Comparison of ENCODE assay signal across 9 cellular contexts in genomic region chr1:203631349-203631748, GRCh38. TPM values are rescaled to one million over a fixed set of nuclear protein-coding genes. Genes with fewer than 3 reads are reported as not detected.
A peak's percentile ranks its signal among the peaks of the same experiment; 100 is the strongest.
DNase-seq lines count a peak whose midpoint lies in the region; ATAC-seq and TF ChIP-seq lines count a peak whose summit lies in the region.
"Had no signal": no experiment of that assay in that cellular context is flagged by ENCODE, and none has a peak within 500 bp of the region (broad histone marks: within the 10 kb centered on the region; RNA-seq: fewer than 3 reads in every experiment).

No MANE protein-coding gene starts in this region.

- H3K14ac ChIP-seq in IMR-90 (replicated peaks; ENCODE audit: low read depth, low read length), result peak overlapping the region; percentile 80

- peaks cover 10 to 73% (median 41%) of the 10 kb centered on the region in 4 donors for H3K4me1 Mint-ChIP-seq in CD4-positive, CD25-positive, alpha-beta regulatory T cell
- peaks cover 43% of the 10 kb centered on the region for H3K4me1 Mint-ChIP-seq in endothelial cell (ENCODE audit: unreplicated experiment)

- H2BK120ac ChIP-seq in IMR-90 (ENCODE audit: low read depth, low read length), result no peak overlapping the region

- no peak overlapping the region for H4K5ac ChIP-seq in IMR-90 (ENCODE audit: low read depth, low read length)

- H3K27me3 ChIP-seq in CD4-positive, CD25-positive, alpha-beta regulatory T cell (ENCODE audit: control insufficient read depth, insufficient read depth, low read length), result no peaks in the 10 kb centered on the region
- H3K27me3 ChIP-seq in IMR-90 (ENCODE audit: control insufficient read depth, insufficient read depth, low read length) (no peaks in the 10 kb centered on the region), psoas muscle (ENCODE audit: insufficient read depth in 3 of 3, low read length in 2 of 3) (peaks cover 0 to 2% (median 0%) of the 10 kb centered on the region in 3 donors)

- peaks cover 0 to 56% of the 10 kb centered on the region in 2 experiments; a peak in 2 of 4 replicates for H3K79me1 ChIP-seq in IMR-90 (ENCODE audit: low read depth in 1 of 2, low read length in 2 of 2)

- H3K36me3 ChIP-seq in CD4-positive, CD25-positive, alpha-beta regulatory T cell (ENCODE audit: control insufficient read depth, insufficient read depth, low read length), result peaks cover 24% of the 10 kb centered on the region
- H3K36me3 ChIP-seq in IMR-90 (ENCODE audit: control insufficient read depth, insufficient read depth, low read length) (peaks cover 12% of the 10 kb centered on the region), psoas muscle (ENCODE audit: insufficient read depth in 1 of 2, low read depth in 1 of 2) (peaks cover 0 to 8% of the 10 kb centered on the region in 2 donors)

- no peak overlapping the region for H3K56ac ChIP-seq in IMR-90 (ENCODE audit: extremely low read depth, insufficient read depth, low read length)

- H2AK5ac ChIP-seq in IMR-90 (ENCODE audit: low read depth, low read length), result peak overlapping the region; percentile 75

- H2BK15ac ChIP-seq in IMR-90 (ENCODE audit: low read depth, low read length), result peak overlapping the region; percentile 49; the same call in 1 of the 3 replicates

- H3K4me3 ChIP-seq in CD4-positive, CD25-positive, alpha-beta regulatory T cell (ENCODE audit: low read depth, low read length), result peak overlapping the region; percentile 93
- no peak overlapping the region for H3K4me3 ChIP-seq in IMR-90 (ENCODE audit: insufficient read depth, low read depth, low read length)
- H3K4me3 ChIP-seq in psoas muscle, result peak overlapping the region; percentile 86
- H3K4me3 ChIP-seq: GM12878 had no signal

- dilution Hi-C loops in IMR-90 (cut with HindIII; ENCODE audit: low sequenced_read_pairs, unreplicated experiment), result no loop called here

- no peak for TF ChIP-seq RAD21 in IMR-90 (IDR thresholded peaks at IDR 0.05; ENCODE audit: low read length)

- in situ Hi-C loops in IMR-90 (cut with MboI; ENCODE audit: low sequenced_read_pairs), result no loop called here

- 0 out of 2 replicates have a peak overlapping the region, but pooled peaks have one; percentile 40 for H4K91ac ChIP-seq in IMR-90 (ENCODE audit: insufficient read depth, low read depth, low read length)

- H3K23ac ChIP-seq in IMR-90 (ENCODE audit: low read depth, low read length), result peak overlapping the region; percentile 84

- POLR2A ChIA-PET in IMR-90 (lab: Charles Lee; ENCODE audit: unreplicated experiment), result interaction anchor here (0.6 to 0.7 kb wide), 2 partner anchors 37 to 101 kb away, joined by 3 to 4 read pairs; no protein-coding TSS in a partner anchor

- peak overlapping the region; percentile 16 for H3K9ac ChIP-seq in IMR-90 (ENCODE audit: low read depth, low read length)

- H2BK20ac ChIP-seq in IMR-90 (ENCODE audit: low read depth, low read length), result no peak overlapping the region

- peaks cover 63% of the 10 kb centered on the region for H4K20me1 ChIP-seq in IMR-90 (ENCODE audit: insufficient read depth, low read length)

- H2BK5ac ChIP-seq in IMR-90 (ENCODE audit: low read depth, low read length, poor library complexity, severe bottlenecking), result no peak overlapping the region

- no peak for TF ChIP-seq POLR2A in IMR-90 (IDR thresholded peaks at IDR 0.05; ENCODE audit: low read depth, low read length)

- no peak for ATAC-seq in CD4-positive, CD25-positive, alpha-beta regulatory T cell (ENCODE audit: low read depth in 2 of 2)
- ATAC-seq in IMR-90 (ENCODE audit: low read depth) (no peak), psoas muscle (no peak)
- ATAC-seq: GM12878 had no signal

- H3K18ac ChIP-seq in IMR-90 (ENCODE audit: low read depth, low read length), result no peak overlapping the region

- CTCF ChIA-PET in IMR-90 (lab: Yijun Ruan, JAX), result no interaction called here

- TF ChIP-seq CTCF in IMR-90 (conservative IDR thresholded peaks at IDR 0.05; ENCODE audit: low read depth, low read length), result no peak
- no peak for TF ChIP-seq CTCF in endothelial cell (IDR thresholded peaks at IDR 0.05; ENCODE audit: unreplicated experiment)
- no peak for TF ChIP-seq CTCF in psoas muscle (IDR thresholded peaks at IDR 0.05)

- peak overlapping the region; percentile 75; the same call in 1 of the 2 replicates for H3K4ac ChIP-seq in IMR-90 (ENCODE audit: low read depth, low read length)

- peak overlapping the region; percentile 52 for H3K27ac ChIP-seq in CD4-positive, CD25-positive, alpha-beta regulatory T cell (ENCODE audit: insufficient read depth, low read length, poor library complexity, severe bottlenecking)
- no peak overlapping the region for H3K27ac ChIP-seq in IMR-90 (ENCODE audit: insufficient read depth, low read length)
- H3K27ac ChIP-seq in psoas muscle, result peak overlapping the region; percentile 80

- H3K4me3 Mint-ChIP-seq in CD4-positive, CD25-positive, alpha-beta regulatory T cell, result peak overlapping the region in 3 of 4 donors; percentile 63 to 100 (median 90)
- peak overlapping the region; percentile 63 for H3K4me3 Mint-ChIP-seq in endothelial cell (ENCODE audit: unreplicated experiment)

- peaks cover 19% of the 10 kb centered on the region for H3K36me3 Mint-ChIP-seq in CD4-positive, CD25-positive, alpha-beta regulatory T cell
- peaks cover 18% of the 10 kb centered on the region for H3K36me3 Mint-ChIP-seq in endothelial cell (ENCODE audit: low read depth, unreplicated experiment)

- H2AK9ac ChIP-seq in IMR-90 (replicated peaks; ENCODE audit: low read depth, low read length, poor library complexity), result peak overlapping the region; percentile 65

- DNase-seq in CD4-positive, CD25-positive, alpha-beta regulatory T cell, result no peak
- DNase-seq in IMR-90 (no peak), endothelial cell (ENCODE audit: low spot score) (no peak), psoas muscle (no peak), epidermal melanocyte (ENCODE audit: insufficient read length, low spot score) (no peak), cerebellar nuclear complex (lab: John Stamatoyannopoulos, UW) (no peak), GM19240 (ENCODE audit: insufficient read length, low spot score) (no peak)
- DNase-seq: retina had no signal

- peaks cover 0 to 3% (median 0%) of the 10 kb centered on the region in 7 donors for H3K9me3 Mint-ChIP-seq in CD4-positive, CD25-positive, alpha-beta regulatory T cell
- no peaks in the 10 kb centered on the region for H3K9me3 Mint-ChIP-seq in endothelial cell (ENCODE audit: unreplicated experiment)

- no TSS peak for BruUV-seq in IMR-90 (replicated peaks; lab: Mats Ljungman, UMichigan)

- H2AFZ ChIP-seq in IMR-90 (replicated peaks; ENCODE audit: low read length, poor library complexity), result no peak overlapping the region

- H3K9me3 ChIP-seq in CD4-positive, CD25-positive, alpha-beta regulatory T cell (ENCODE audit: control insufficient read depth in 2 of 2, low read length in 2 of 2), result no peaks in the 10 kb centered on the region
- no peaks in the 10 kb centered on the region for H3K9me3 ChIP-seq in IMR-90 (ENCODE audit: control insufficient read depth, insufficient read depth, low read length)
- no peaks in the 10 kb centered on the region for H3K9me3 ChIP-seq in psoas muscle

- H3K27ac Mint-ChIP-seq in CD4-positive, CD25-positive, alpha-beta regulatory T cell, result peak overlapping the region; percentile 94 to 98 (median 97)
- H3K27ac Mint-ChIP-seq in endothelial cell (ENCODE audit: unreplicated experiment), result no peak overlapping the region

- H4K8ac ChIP-seq in IMR-90 (ENCODE audit: low read depth in 2 of 2, low read length in 2 of 2), result 0 out of 4 replicates have a peak overlapping the region, but pooled peaks of 1 of the 2 experiments have one; percentile 34

- H3K4me2 ChIP-seq in IMR-90 (ENCODE audit: low read depth, low read length), result peak overlapping the region; percentile 31; the same call in 1 of the 2 replicates

- no peaks in the 10 kb centered on the region for H3K27me3 Mint-ChIP-seq in CD4-positive, CD25-positive, alpha-beta regulatory T cell
- H3K27me3 Mint-ChIP-seq in endothelial cell (ENCODE audit: unreplicated experiment), result peaks cover 11% of the 10 kb centered on the region

- WGBS in IMR-90 (ENCODE audit: extremely low coverage in 2 of 2, insufficient read length in 1 of 2), 2 experiments, result no CpG with 5 or more reads among the region's 8 CpGs
- WGBS in psoas muscle, 3 donors, result 67 to 70% (median 69%) methylated on average over 8 of the region's 8 CpGs

- H3K4me1 ChIP-seq in CD4-positive, CD25-positive, alpha-beta regulatory T cell (ENCODE audit: control insufficient read depth, insufficient read depth, low read length, poor library complexity, severe bottlenecking), result peaks cover 58% of the 10 kb centered on the region
- H3K4me1 ChIP-seq in IMR-90 (ENCODE audit: control insufficient read depth, insufficient read depth, low read length), result peaks cover 19% of the 10 kb centered on the region
- H3K4me1 ChIP-seq in psoas muscle, result peaks cover 34% of the 10 kb centered on the region

- intact Hi-C loops in IMR-90 (cut with micrococcal nuclease), result no loop called here
- intact Hi-C loops in psoas muscle (cut with DNase I), result loop anchor here in 1 of 2 donors (2.0 kb wide), 1 partner anchor 63 kb away; no protein-coding TSS in a partner anchor

- H3K9me1 ChIP-seq in IMR-90 (ENCODE audit: insufficient read depth, low read length), result peaks cover 30% of the 10 kb centered on the region

TF ChIP-seq in IMR-90, 13 proteins besides CTCF, POLR2A, EP300 and RAD21:
- TF ChIP-seq FOS (IDR thresholded peaks at IDR 0.05; ENCODE audit: low read depth, low read length), result no peak
- TF ChIP-seq CEBPB (IDR thresholded peaks at IDR 0.05; ENCODE audit: low read depth, low read length), result peak; percentile 88
- no peak for TF ChIP-seq CHD1 (IDR thresholded peaks at IDR 0.05; ENCODE audit: low read depth, low read length)

RNA-seq across cellular contexts. Expression of gene ATP2B4, which starts 4.7 kb away (rescaled TPM):
- total RNA-seq in CD4-positive, CD25-positive, alpha-beta regulatory T cell, result 149 TPM
- polyA plus RNA-seq in CD4-positive, CD25-positive, alpha-beta regulatory T cell, result 10 to 100 TPM; 25.8 to 39.6 (median 31.7) TPM
- total RNA-seq in IMR-90 (2012; rRNA removed) (290 and 311 TPM in 2 replicates), endothelial cell (ENCODE audit: unreplicated experiment) (137 TPM), psoas muscle (10 to 100 TPM; 18.6 to 29.6 (median 27.9) TPM)
- polyA plus RNA-seq in IMR-90 (2012; rRNA removed) (172 TPM in 2 replicates), psoas muscle (10 to 100 TPM; 12.2 to 26.6 (median 15.6) TPM)
- polyA plus RNA-seq in IMR-90 (2012; cell fraction: cytosol; rRNA removed), result 65.5 and 87.1 TPM in 2 replicates
- polyA plus RNA-seq in IMR-90 (2012; cell fraction: nucleus; rRNA removed; ENCODE audit: low replicate concordance), result 90.6 and 259 TPM in 2 replicates
